1 cellular context compared by ENCODE assay signal in genomic region chr2:121524650-121525425, GRCh38.
TF ChIP-seq lines count a peak whose summit lies in the region.

No MANE protein-coding gene starts in this region.

TF ChIP-seq in K562, 482 proteins besides CTCF, POLR2A, EP300 and RAD21 (continued from another document and continues in another):
- no peak for TF ChIP-seq IRF1 (CRISPR knock-in tag; IDR thresholded peaks at IDR 0.05; ENCODE audit: borderline replicate concordance)
- no peak for TF ChIP-seq HDAC2 (IDR thresholded peaks at IDR 0.05)
- peak; percentile 62 for TF ChIP-seq SMAD4 (CRISPR knock-in tag; conservative IDR thresholded peaks at IDR 0.05)
- no peak for TF ChIP-seq HSF4 (CRISPR knock-in tag; IDR thresholded peaks at IDR 0.05; ENCODE audit: borderline replicate concordance)
- TF ChIP-seq ZNF408 (CRISPR knock-in tag; IDR thresholded peaks at IDR 0.05; ENCODE audit: low read depth) = no peak
- TF ChIP-seq ARNT (IDR thresholded peaks at IDR 0.05) = 0 out of 4 replicates have a peak, but pooled peaks of 1 of the 2 experiments have one; percentile 36
- TF ChIP-seq MGA (IDR thresholded peaks at IDR 0.05) = peak; percentile 74
- 0 out of 2 replicates have a peak, but pooled peaks have one; percentile 24 for TF ChIP-seq POLR2AphosphoS5 (IDR thresholded peaks at IDR 0.05; ENCODE audit: control insufficient read depth, insufficient read depth, low read depth, low read length)
- TF ChIP-seq RCOR1 (IDR thresholded peaks at IDR 0.05; ENCODE audit: borderline replicate concordance in 1 of 2, low read depth in 2 of 2, low read length in 2 of 2) = peak in 1 of 2 experiments; percentile 59; a peak in 1 of 4 replicates
- TF ChIP-seq, protein P1, sequence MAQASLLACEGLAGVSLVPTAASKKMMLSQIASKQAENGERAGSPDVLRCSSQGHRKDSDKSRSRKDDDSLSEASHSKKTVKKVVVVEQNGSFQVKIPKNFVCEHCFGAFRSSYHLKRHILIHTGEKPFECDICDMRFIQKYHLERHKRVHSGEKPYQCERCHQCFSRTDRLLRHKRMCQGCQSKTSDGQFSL (CRISPR knock-in tag; IDR thresholded peaks at IDR 0.05) = 0 out of 2 replicates have a peak, but pooled peaks have one; percentile 26
- TF ChIP-seq, protein P1 (tag; IDR thresholded peaks at IDR 0.05) = no peak
- TF ChIP-seq, protein P2, sequence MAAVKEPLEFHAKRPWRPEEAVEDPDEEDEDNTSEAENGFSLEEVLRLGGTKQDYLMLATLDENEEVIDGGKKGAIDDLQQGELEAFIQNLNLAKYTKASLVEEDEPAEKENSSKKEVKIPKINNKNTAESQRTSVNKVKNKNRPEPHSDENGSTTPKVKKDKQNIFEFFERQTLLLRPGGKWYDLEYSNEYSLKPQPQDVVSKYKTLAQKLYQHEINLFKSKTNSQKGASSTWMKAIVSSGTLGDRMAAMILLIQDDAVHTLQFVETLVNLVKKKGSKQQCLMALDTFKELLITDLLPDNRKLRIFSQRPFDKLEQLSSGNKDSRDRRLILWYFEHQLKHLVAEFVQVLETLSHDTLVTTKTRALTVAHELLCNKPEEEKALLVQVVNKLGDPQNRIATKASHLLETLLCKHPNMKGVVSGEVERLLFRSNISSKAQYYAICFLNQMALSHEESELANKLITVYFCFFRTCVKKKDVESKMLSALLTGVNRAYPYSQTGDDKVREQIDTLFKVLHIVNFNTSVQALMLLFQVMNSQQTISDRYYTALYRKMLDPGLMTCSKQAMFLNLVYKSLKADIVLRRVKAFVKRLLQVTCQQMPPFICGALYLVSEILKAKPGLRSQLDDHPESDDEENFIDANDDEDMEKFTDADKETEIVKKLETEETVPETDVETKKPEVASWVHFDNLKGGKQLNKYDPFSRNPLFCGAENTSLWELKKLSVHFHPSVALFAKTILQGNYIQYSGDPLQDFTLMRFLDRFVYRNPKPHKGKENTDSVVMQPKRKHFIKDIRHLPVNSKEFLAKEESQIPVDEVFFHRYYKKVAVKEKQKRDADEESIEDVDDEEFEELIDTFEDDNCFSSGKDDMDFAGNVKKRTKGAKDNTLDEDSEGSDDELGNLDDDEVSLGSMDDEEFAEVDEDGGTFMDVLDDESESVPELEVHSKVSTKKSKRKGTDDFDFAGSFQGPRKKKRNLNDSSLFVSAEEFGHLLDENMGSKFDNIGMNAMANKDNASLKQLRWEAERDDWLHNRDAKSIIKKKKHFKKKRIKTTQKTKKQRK (IDR thresholded peaks at IDR 0.05; ENCODE audit: borderline replicate concordance, low read depth, low read length) = no peak
- 0 out of 2 replicates have a peak, but pooled peaks have one; percentile 28 for TF ChIP-seq ATF3 (IDR thresholded peaks at IDR 0.05)
- no peak for TF ChIP-seq ATF3 (CRISPR knock-in tag; conservative IDR thresholded peaks at IDR 0.05)
- no peak for TF ChIP-seq CREBBP (IDR thresholded peaks at IDR 0.05; ENCODE audit: low read depth, low read length)
- no peak for TF ChIP-seq DIDO1 (tag; IDR thresholded peaks at IDR 0.05; ENCODE audit: low read depth)
- no peak for TF ChIP-seq ZNF217 (CRISPR knock-in tag; IDR thresholded peaks at IDR 0.05)
- 0 out of 2 replicates have a peak, but pooled peaks have one; percentile 21 for TF ChIP-seq NCOA1 (IDR thresholded peaks at IDR 0.05; ENCODE audit: low read depth)
- TF ChIP-seq ZBTB11 (CRISPR knock-in tag; IDR thresholded peaks at IDR 0.05) = no peak
- no peak for TF ChIP-seq ZFP1 (CRISPR knock-in tag; IDR thresholded peaks at IDR 0.05)
- TF ChIP-seq SMC3 (conservative IDR thresholded peaks at IDR 0.05; ENCODE audit: insufficient read depth, low read depth, low read length) = 0 out of 2 replicates have a peak, but pooled peaks have one; percentile 4
- TF ChIP-seq ZBTB34 (CRISPR knock-in tag; IDR thresholded peaks at IDR 0.05) = no peak
- TF ChIP-seq CEBPG (CRISPR knock-in tag; IDR thresholded peaks at IDR 0.05) = no peak
- peak in 1 of 2 experiments; percentile 61; a peak in 2 of 4 replicates for TF ChIP-seq CEBPG (tag; conservative IDR thresholded peaks at IDR 0.05 in 1 of 2, IDR thresholded peaks at IDR 0.05 in 1 of 2)
- TF ChIP-seq CEBPB (tag; IDR thresholded peaks at IDR 0.05) = peak; percentile 72
- TF ChIP-seq ATF7 (IDR thresholded peaks at IDR 0.05) = peak; percentile 30
- TF ChIP-seq, protein P3, sequence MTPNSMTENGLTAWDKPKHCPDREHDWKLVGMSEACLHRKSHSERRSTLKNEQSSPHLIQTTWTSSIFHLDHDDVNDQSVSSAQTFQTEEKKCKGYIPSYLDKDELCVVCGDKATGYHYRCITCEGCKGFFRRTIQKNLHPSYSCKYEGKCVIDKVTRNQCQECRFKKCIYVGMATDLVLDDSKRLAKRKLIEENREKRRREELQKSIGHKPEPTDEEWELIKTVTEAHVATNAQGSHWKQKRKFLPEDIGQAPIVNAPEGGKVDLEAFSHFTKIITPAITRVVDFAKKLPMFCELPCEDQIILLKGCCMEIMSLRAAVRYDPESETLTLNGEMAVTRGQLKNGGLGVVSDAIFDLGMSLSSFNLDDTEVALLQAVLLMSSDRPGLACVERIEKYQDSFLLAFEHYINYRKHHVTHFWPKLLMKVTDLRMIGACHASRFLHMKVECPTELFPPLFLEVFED (CRISPR knock-in tag; conservative IDR thresholded peaks at IDR 0.05) = 0 out of 2 replicates have a peak, but pooled peaks have one; percentile 77
- no peak for TF ChIP-seq U2AF2 (optimal IDR thresholded peaks at IDR 0.05; ENCODE audit: low read depth, low read length)
- peak; percentile 26 for TF ChIP-seq ARHGAP35 (IDR thresholded peaks at IDR 0.05; ENCODE audit: partially characterized antibody)
- TF ChIP-seq TAL1 (IDR thresholded peaks at IDR 0.05) = peak; percentile 18; the same call in 1 of the 2 replicates
